ENCODE assay signal across 19 cellular contexts in the genomic region with DNA sequence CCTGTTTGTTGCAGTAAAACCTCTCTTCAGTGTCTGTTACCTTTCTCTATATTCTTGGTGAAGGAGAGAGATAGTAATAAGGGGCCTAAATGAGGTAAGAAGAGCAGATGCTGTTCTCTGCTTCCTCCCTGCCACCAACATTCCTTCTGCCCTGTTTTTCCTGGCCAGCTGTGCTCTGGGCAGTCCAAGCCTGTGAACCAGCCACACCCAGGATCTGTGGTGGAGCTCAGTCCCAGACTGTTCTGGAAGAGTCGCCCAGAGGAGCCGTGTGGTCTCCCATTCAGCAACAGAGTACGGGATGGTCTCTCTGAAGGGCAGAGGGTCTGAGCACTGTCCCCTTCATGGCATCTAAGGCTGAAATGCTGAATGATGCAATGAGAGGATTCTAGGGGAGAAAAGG.
DNase-seq lines count a peak whose midpoint lies in the region; ATAC-seq and TF ChIP-seq lines count a peak whose summit lies in the region.
"Had no signal": no experiment of that assay in that cellular context is flagged by ENCODE, and none has a peak within 500 bp of the region (broad histone marks: within the 10 kb centered on the region; RNA-seq: fewer than 3 reads in every experiment).

No MANE protein-coding gene starts in this region.

- TF ChIP-seq EP300 in gastroesophageal sphincter (IDR thresholded peaks at IDR 0.05), result no peak

- no peak overlapping the region for H3K4me3 Mint-ChIP-seq in activated CD4-positive, alpha-beta memory T cell treated with anti-CD3 and anti-CD28 coated beads, Interleukin-2, amount 10 ng/mL, durations not matched to agents 7 days and 5 days
- no peak overlapping the region for H3K4me3 Mint-ChIP-seq in naive thymus-derived CD4-positive, alpha-beta T cell
- H3K4me3 Mint-ChIP-seq: stimulated activated naive CD8-positive, alpha-beta T cell treated with anti-CD3 and anti-CD28 coated beads, Interleukin-15, Interleukin-2, amounts not matched to agents 100 ng/mL and 50 ng/mL, for 24 hours had no signal

- no peak for TF ChIP-seq POLR2A in gastroesophageal sphincter (IDR thresholded peaks at IDR 0.05)

- no peaks in the 10 kb centered on the region for H3K27me3 Mint-ChIP-seq in activated CD4-positive, alpha-beta memory T cell treated with anti-CD3 and anti-CD28 coated beads, Interleukin-2, amount 10 ng/mL, durations not matched to agents 7 days and 5 days
- H3K27me3 Mint-ChIP-seq in naive thymus-derived CD4-positive, alpha-beta T cell, result peaks cover 0 to 14% (median 9%) of the 10 kb centered on the region in 5 donors

- H3K36me3 ChIP-seq in ascending aorta (no peaks in the 10 kb centered on the region), gastroesophageal sphincter (no peaks in the 10 kb centered on the region)
- H3K36me3 ChIP-seq in naive thymus-derived CD4-positive, alpha-beta T cell (ENCODE audit: control insufficient read depth in 2 of 3, insufficient read depth in 3 of 3, low read length in 3 of 3), result no peaks in the 10 kb centered on the region
- H3K36me3 ChIP-seq: spleen had no signal

- H3K4me1 ChIP-seq in ascending aorta (peaks cover 14 to 49% of the 10 kb centered on the region in 2 donors), gastroesophageal sphincter (peaks cover 0 to 35% (median 12%) of the 10 kb centered on the region in 3 donors)
- H3K4me1 ChIP-seq in naive thymus-derived CD4-positive, alpha-beta T cell (ENCODE audit: control insufficient read depth in 2 of 2, insufficient read depth in 2 of 2, low read length in 2 of 2), result no peaks in the 10 kb centered on the region

- H3K4me1 Mint-ChIP-seq in activated CD4-positive, alpha-beta memory T cell treated with anti-CD3 and anti-CD28 coated beads, Interleukin-2, amount 10 ng/mL, durations not matched to agents 7 days and 5 days, result peaks cover 27% of the 10 kb centered on the region
- peaks cover 0 to 46% (median 0%) of the 10 kb centered on the region in 7 donors for H3K4me1 Mint-ChIP-seq in naive thymus-derived CD4-positive, alpha-beta T cell

- H3K9me3 ChIP-seq in ascending aorta, result no peaks in the 10 kb centered on the region
- no peaks in the 10 kb centered on the region for H3K9me3 ChIP-seq in gastroesophageal sphincter
- H3K9me3 ChIP-seq in naive thymus-derived CD4-positive, alpha-beta T cell (ENCODE audit: control insufficient read depth in 2 of 3, low read length in 3 of 3), result no peaks in the 10 kb centered on the region
- H3K9me3 ChIP-seq: spleen had no signal

- H3K9me3 Mint-ChIP-seq in activated CD4-positive, alpha-beta memory T cell treated with anti-CD3 and anti-CD28 coated beads, Interleukin-2, amount 10 ng/mL, durations not matched to agents 7 days and 5 days, result no peaks in the 10 kb centered on the region
- H3K9me3 Mint-ChIP-seq in naive thymus-derived CD4-positive, alpha-beta T cell, result no peaks in the 10 kb centered on the region
- H3K9me3 Mint-ChIP-seq: stimulated activated naive CD8-positive, alpha-beta T cell treated with anti-CD3 and anti-CD28 coated beads, Interleukin-15, Interleukin-2, amounts not matched to agents 100 ng/mL and 50 ng/mL, for 24 hours had no signal

- WGBS in gastroesophageal sphincter (ENCODE audit: low coverage in 1 of 2), 2 donors, result 40 to 48% methylated on average over 1 to 3 of the region's 3 CpGs

- POLR2A ChIA-PET in activated CD4-positive, alpha-beta memory T cell treated with anti-CD3 and anti-CD28 coated beads, Interleukin-2, amount 10 ng/mL, durations not matched to agents 7 days and 5 days (lab: Charles Lee), result no interaction called here
- POLR2A ChIA-PET in naive thymus-derived CD4-positive, alpha-beta T cell (lab: Charles Lee), result no interaction called here

- H3K4me3 ChIP-seq in ascending aorta, result no peak overlapping the region
- H3K4me3 ChIP-seq in gastroesophageal sphincter, result no peak overlapping the region
- no peak overlapping the region for H3K4me3 ChIP-seq in naive thymus-derived CD4-positive, alpha-beta T cell (ENCODE audit: low read length)
- H3K4me3 ChIP-seq: spleen had no signal

- intact Hi-C loops in ascending aorta (cut with DNase I), result loop anchor here (2.0 to 10.0 kb wide), 2 partner anchors 36 to 1376 kb away; partner anchors contain the start of gene HAPLN1
- intact Hi-C loops in sciatic nerve (cut with DNase I), result loop anchor here (10.0 kb wide), 1 partner anchor 1216 kb away; no protein-coding TSS in a partner anchor
- intact Hi-C loops in naive thymus-derived CD4-positive, alpha-beta T cell (cut with micrococcal nuclease), result no loop called here

- H3K27ac Mint-ChIP-seq in activated CD4-positive, alpha-beta memory T cell treated with anti-CD3 and anti-CD28 coated beads, Interleukin-2, amount 10 ng/mL, durations not matched to agents 7 days and 5 days, result no peak overlapping the region
- peak overlapping the region in 1 of 9 donors; percentile 41 for H3K27ac Mint-ChIP-seq in naive thymus-derived CD4-positive, alpha-beta T cell
- H3K27ac Mint-ChIP-seq: stimulated activated naive CD8-positive, alpha-beta T cell treated with anti-CD3 and anti-CD28 coated beads, Interleukin-15, Interleukin-2, amounts not matched to agents 100 ng/mL and 50 ng/mL, for 24 hours had no signal

- H3K27me3 ChIP-seq in ascending aorta, result no peaks in the 10 kb centered on the region
- no peaks in the 10 kb centered on the region for H3K27me3 ChIP-seq in gastroesophageal sphincter
- no peaks in the 10 kb centered on the region for H3K27me3 ChIP-seq in naive thymus-derived CD4-positive, alpha-beta T cell (ENCODE audit: control insufficient read depth in 2 of 2, insufficient read depth in 2 of 2, low read length in 2 of 2)
- H3K27me3 ChIP-seq: spleen had no signal

- DNase-seq in EH (ENCODE audit: low read depth) (peak; percentile 80), ascending aorta (ENCODE audit: low spot score in 2 of 2) (peak in 1 of 2 donors; percentile 76), sciatic nerve (ENCODE audit: low spot score) (no peak), GOT3 (lab: John Stamatoyannopoulos, UW) (no peak)
- DNase-seq in activated CD4-positive, alpha-beta memory T cell treated with anti-CD3 and anti-CD28 coated beads, Interleukin-2, amount 10 ng/mL, durations not matched to agents 7 days and 5 days, result no peak
- no peak for DNase-seq in naive thymus-derived CD4-positive, alpha-beta T cell
- DNase-seq: activated CD4-positive, alpha-beta T cell treated with anti-CD3 and anti-CD28 coated beads for 48 hours; activated naive CD4-positive, alpha-beta T cell treated with anti-CD3 and anti-CD28 coated beads, Interleukin-2, amount 50 U/mL, for 16 hours; cerebellar nuclear complex; glutamatergic neuron; KG1; NCI-H1417; NCI-H345; spleen; T1000 had no signal

- no peaks in the 10 kb centered on the region for H3K36me3 Mint-ChIP-seq in activated CD4-positive, alpha-beta memory T cell treated with anti-CD3 and anti-CD28 coated beads, Interleukin-2, amount 10 ng/mL, durations not matched to agents 7 days and 5 days (ENCODE audit: low read depth)
- no peaks in the 10 kb centered on the region for H3K36me3 Mint-ChIP-seq in naive thymus-derived CD4-positive, alpha-beta T cell

- ATAC-seq in gastroesophageal sphincter (no peak), sciatic nerve (peak; percentile 71), HG03280 (IDR thresholded peaks at IDR 0.05; ENCODE audit: unreplicated experiment) (no peak)
- no peak for ATAC-seq in naive thymus-derived CD4-positive, alpha-beta T cell

- CTCF ChIA-PET in activated CD4-positive, alpha-beta memory T cell treated with anti-CD3 and anti-CD28 coated beads, Interleukin-2, amount 10 ng/mL, durations not matched to agents 7 days and 5 days (lab: Charles Lee), result interaction anchor here (0.8 to 1.4 kb wide), 4 partner anchors 243 to 1212 kb away, joined by 3 to 4 read pairs (median 3); no protein-coding TSS in a partner anchor
- CTCF ChIA-PET in naive thymus-derived CD4-positive, alpha-beta T cell (lab: Charles Lee), result interaction anchor here (0.5 kb wide), 1 partner anchor 174 kb away, joined by 3 read pairs; no protein-coding TSS in a partner anchor

- peak overlapping the region; percentile 89 for H3K27ac ChIP-seq in ascending aorta
- peak overlapping the region in 3 of 4 donors; percentile 9 to 63 (median 13) for H3K27ac ChIP-seq in gastroesophageal sphincter
- H3K27ac ChIP-seq in naive thymus-derived CD4-positive, alpha-beta T cell (ENCODE audit: low read depth, low read length), result no peak overlapping the region
- H3K27ac ChIP-seq: HL-60, spleen had no signal

- TF ChIP-seq CTCF in ascending aorta (IDR thresholded peaks at IDR 0.05) (no peak), gastroesophageal sphincter (IDR thresholded peaks at IDR 0.05) (no peak)

Comparison
In these comparisons a context has a peak if more than half of its experiments do, and no peak if none do; other contexts are left out.
1. intact Hi-C loops: an anchor here in ascending aorta (2.0 to 10.0 kb wide) and sciatic nerve (10.0 kb wide); none called in naive thymus-derived CD4-positive, alpha-beta T cell.